ENCODE assay signal across 14 cellular contexts in the genomic region with DNA sequence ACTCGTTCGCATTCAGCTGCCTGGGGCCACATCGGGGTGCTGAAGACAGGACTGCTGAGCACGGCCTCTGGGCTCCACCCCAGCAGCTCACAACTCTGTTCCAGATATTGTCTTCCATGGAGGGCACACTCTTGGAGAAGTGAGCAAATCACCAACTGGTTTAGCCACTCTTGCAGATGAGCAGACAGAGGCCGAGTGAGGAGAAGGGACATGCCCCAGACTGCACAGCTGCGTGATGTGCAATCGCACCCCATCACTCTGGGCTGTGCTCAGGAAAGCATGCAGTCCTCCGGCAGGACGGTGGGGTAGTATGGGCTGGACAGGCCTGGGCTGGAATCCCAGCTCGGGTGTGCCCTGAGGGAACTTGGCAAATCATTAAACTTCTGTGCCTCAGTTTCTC.
DNase-seq lines count a peak whose midpoint lies in the region; ATAC-seq, FAIRE-seq and TF ChIP-seq lines count a peak whose summit lies in the region.
"Had no signal": no experiment of that assay in that cellular context is flagged by ENCODE, and none has a peak within 500 bp of the region (broad histone marks: within the 10 kb centered on the region; RNA-seq: fewer than 3 reads in every experiment).

No MANE protein-coding gene starts in this region.

- H3K27me3 ChIP-seq in bronchial epithelial cell (ENCODE audit: control insufficient read depth, insufficient read depth, low read length), result no peaks in the 10 kb centered on the region
- no peaks in the 10 kb centered on the region for H3K27me3 ChIP-seq in left lung
- H3K27me3 ChIP-seq in testis, result no peaks in the 10 kb centered on the region
- H3K27me3 ChIP-seq in mesenchymal stem cell (ENCODE audit: control insufficient read depth in 1 of 2, insufficient read depth in 1 of 2, low read length in 2 of 2), result no peaks in the 10 kb centered on the region
- H3K27me3 ChIP-seq: SJSA1 had no signal

- H3K18ac ChIP-seq in mesenchymal stem cell (ENCODE audit: low read depth in 1 of 2, low read length in 2 of 2), result no peak overlapping the region

- no peak overlapping the region for H2BK15ac ChIP-seq in mesenchymal stem cell (ENCODE audit: low read depth, poor library complexity, severe bottlenecking)

- H3K4me2 ChIP-seq in mesenchymal stem cell (ENCODE audit: low read length, poor library complexity, severe bottlenecking), result no peak overlapping the region
- H3K4me2 ChIP-seq: KMS-11 had no signal

- peaks cover 41% of the 10 kb centered on the region for H3K79me1 ChIP-seq in mesenchymal stem cell (replicated peaks; ENCODE audit: low read length, poor library complexity, severe bottlenecking)

- H3K4me1 ChIP-seq in left lung, result peaks cover 35 to 75% of the 10 kb centered on the region in 2 donors
- H3K4me1 ChIP-seq in testis, result peaks cover 70% of the 10 kb centered on the region
- H3K4me1 ChIP-seq in mesenchymal stem cell (ENCODE audit: control insufficient read depth, insufficient read depth, low read depth, low read length), result peaks cover 7% of the 10 kb centered on the region
- H3K4me1 ChIP-seq: SJSA1 had no signal

- H3K9me3 ChIP-seq in KOPT-K1 (ENCODE audit: insufficient read depth, low read length, poor library complexity, severe bottlenecking) (peaks cover 15% of the 10 kb centered on the region), left lung (peaks cover 0 to 2% of the 10 kb centered on the region in 2 donors), testis (no peaks in the 10 kb centered on the region), mesenchymal stem cell (ENCODE audit: control insufficient read depth, low read length) (no peaks in the 10 kb centered on the region)
- H3K9me3 ChIP-seq: SJSA1 had no signal

- H3K4ac ChIP-seq in mesenchymal stem cell (ENCODE audit: low read depth in 1 of 2, low read length in 2 of 2), result no peak overlapping the region

- peak; percentile 96 for FAIRE-seq in bronchial epithelial cell (lab: Jason Lieb, UNC)
- FAIRE-seq: TTC549 had no signal

- H3K4me3 ChIP-seq in bronchial epithelial cell (ENCODE audit: low read depth, low read length), result no peak overlapping the region
- no peak overlapping the region for H3K4me3 ChIP-seq in left lung
- no peak overlapping the region for H3K4me3 ChIP-seq in testis
- no peak overlapping the region for H3K4me3 ChIP-seq in mesenchymal stem cell (ENCODE audit: insufficient read depth in 1 of 2, low read depth in 1 of 2, low read length in 2 of 2)
- H3K4me3 ChIP-seq: SJSA1 had no signal

- TF ChIP-seq POLR2A in testis (IDR thresholded peaks at IDR 0.05), result no peak

- H3K9ac ChIP-seq in mesenchymal stem cell (ENCODE audit: low read length), result no peak overlapping the region
- H3K9ac ChIP-seq: KMS-11 had no signal

- ATAC-seq in left lung (peak; percentile 47), HG03159 (IDR thresholded peaks at IDR 0.05; ENCODE audit: unreplicated experiment) (no peak)

- H3K23ac ChIP-seq in mesenchymal stem cell (ENCODE audit: low read length in 2 of 2), result no peak overlapping the region

- H3K36me3 ChIP-seq in KOPT-K1 (ENCODE audit: insufficient read depth, low read length), result peaks cover 6% of the 10 kb centered on the region; the same call in 1 of the 2 replicates
- H3K36me3 ChIP-seq in bronchial epithelial cell (ENCODE audit: control insufficient read depth, insufficient read depth, low read length), result peaks cover 2% of the 10 kb centered on the region
- H3K36me3 ChIP-seq in left lung, result no peaks in the 10 kb centered on the region
- no peaks in the 10 kb centered on the region for H3K36me3 ChIP-seq in testis (ENCODE audit: low read depth, missing control alignments)
- H3K36me3 ChIP-seq in mesenchymal stem cell (ENCODE audit: control insufficient read depth in 1 of 2, insufficient read depth in 2 of 2, low read depth in 1 of 2, low read length in 2 of 2), result peaks cover 0 to 13% of the 10 kb centered on the region in 2 experiments
- H3K36me3 ChIP-seq: SJSA1 had no signal

- H2AK5ac ChIP-seq in mesenchymal stem cell (ENCODE audit: low read length, severe bottlenecking), result no peak overlapping the region

- intact Hi-C loops in left lung (cut with DNase I) (loop anchor here in 1 of 2 donors (5.0 kb wide), 1 partner anchor 110 kb away; a partner anchor contains a TSS), testis (cut with DNase I; ENCODE audit: low total_unique reads) (no loop called here)

- no peak overlapping the region for H2BK5ac ChIP-seq in mesenchymal stem cell (ENCODE audit: low read depth, low read length, poor library complexity, severe bottlenecking)

- H2BK120ac ChIP-seq in mesenchymal stem cell (ENCODE audit: low read depth, low read length), result no peak overlapping the region

- 58% methylated on average over 10 of the region's 10 CpGs; no CpG with 5 or more reads in 1 of the 2 donors for WGBS in testis, 2 donors
- 96% methylated on average over 10 of the region's 10 CpGs for WGBS in mesenchymal stem cell

- peak; percentile 91 for DNase-seq in bronchial epithelial cell (ENCODE audit: low read depth)
- DNase-seq in left lung, result peak in 1 of 2 donors; percentile 45
- DNase-seq in testis, result no peak
- DNase-seq in NOMO-1 (lab: John Stamatoyannopoulos, UW; ENCODE audit: unreplicated experiment in 2 of 2), result no peak
- DNase-seq in D341Med (ENCODE audit: low spot score), result no peak
- no peak for DNase-seq in mesenchymal stem cell
- DNase-seq: central memory CD4-positive, alpha-beta T cell; NCI-H526; occipital lobe had no signal

- no peak overlapping the region for H4K8ac ChIP-seq in mesenchymal stem cell (ENCODE audit: low read length)

- H2BK12ac ChIP-seq in mesenchymal stem cell (ENCODE audit: low read length in 2 of 2), result no peak overlapping the region

- H4K91ac ChIP-seq in mesenchymal stem cell (ENCODE audit: low read length), result no peak overlapping the region

- H3K14ac ChIP-seq in mesenchymal stem cell (ENCODE audit: low read length in 2 of 2), result no peak overlapping the region

- H3K27ac ChIP-seq in KOPT-K1 (ENCODE audit: low read depth, low read length, poor library complexity, severe bottlenecking) (peak overlapping the region; percentile 99), left lung (peak overlapping the region; percentile 57 to 61), testis (peak overlapping the region; percentile 82 to 86), mesenchymal stem cell (ENCODE audit: low read length, poor library complexity, severe bottlenecking) (no peak overlapping the region)
- H3K27ac ChIP-seq: KMS-11, SJSA1 had no signal

- H2AFZ ChIP-seq in mesenchymal stem cell (ENCODE audit: low read depth, low read length), result no peak overlapping the region

- TF ChIP-seq CTCF in bronchial epithelial cell (IDR thresholded peaks at IDR 0.05; ENCODE audit: insufficient read depth, low read length, severe bottlenecking) (no peak), left lung (IDR thresholded peaks at IDR 0.05) (no peak), testis (IDR thresholded peaks at IDR 0.05) (no peak)
